In genomic region chr1:176696689-176697088, GRCh38 we compare ENCODE assay signal across 24 cellular contexts.
"Had no signal": no experiment of that assay in that cellular context is flagged by ENCODE, and none has a peak within 500 bp of the region (broad histone marks: within the 10 kb centered on the region; RNA-seq: fewer than 3 reads in every experiment).

No MANE protein-coding gene starts in this region.

- H3K27me3 Mint-ChIP-seq: activated CD4-positive, alpha-beta T cell treated with anti-CD3 and anti-CD28 coated beads, Interleukin-2, amount 10 ng/mL, durations not matched to agents 7 days and 5 days; central memory CD8-positive, alpha-beta T cell had no signal

- H3K27ac ChIP-seq: adrenal gland, body of pancreas, SJSA1 had no signal

- H3K4me3 ChIP-seq: adrenal gland, body of pancreas, K562, SJSA1 had no signal

- H3K9me3 ChIP-seq: adrenal gland, body of pancreas, SJSA1 had no signal

- H3K27me3 ChIP-seq: adrenal gland, body of pancreas, SJSA1 had no signal

- H3K36me3 ChIP-seq: adrenal gland, SJSA1 had no signal

- H3K27ac Mint-ChIP-seq: activated CD4-positive, alpha-beta T cell treated with anti-CD3 and anti-CD28 coated beads for 36 hours; activated CD4-positive, alpha-beta T cell treated with anti-CD3 and anti-CD28 coated beads, Interleukin-2, amount 10 ng/mL, durations not matched to agents 7 days and 5 days; activated CD8-positive, alpha-beta T cell treated with anti-CD3 and anti-CD28 coated beads, Interleukin-2, amount 10 ng/mL, durations not matched to agents 7 days and 5 days; activated naive CD4-positive, alpha-beta T cell treated with anti-CD3 and anti-CD28 coated beads for 36 hours; activated naive CD4-positive, alpha-beta T cell treated with anti-CD3 and anti-CD28 coated beads, Interleukin-2, amount 50 U/mL, for 72 hours; activated T-helper 1 cell treated with anti-CD3 and anti-CD28 coated beads, Interleukin-12 subunit alpha, Interleukin-12 subunit beta, Interleukin-2, Interleukin-4 antibody, amounts not matched to agents 30 ng/mL and 10 ng/mL and 1 ng/mL, durations not matched to agents 14 hours and 24 hours and 36 hours; T-cell; WTC11 had no signal

- H3K4me3 Mint-ChIP-seq: activated CD4-positive, alpha-beta T cell treated with anti-CD3 and anti-CD28 coated beads for 36 hours; activated CD4-positive, alpha-beta T cell treated with anti-CD3 and anti-CD28 coated beads, Interleukin-2, amount 10 ng/mL, durations not matched to agents 7 days and 5 days; activated CD8-positive, alpha-beta T cell treated with anti-CD3 and anti-CD28 coated beads, Interleukin-2, amount 10 ng/mL, durations not matched to agents 7 days and 5 days; activated naive CD4-positive, alpha-beta T cell treated with anti-CD3 and anti-CD28 coated beads for 36 hours; activated T-cell treated with anti-CD3 and anti-CD28 coated beads, Interleukin-2, amount 50 U/mL, for 4 hours; activated T-helper 1 cell treated with anti-CD3 and anti-CD28 coated beads, Interleukin-12 subunit alpha, Interleukin-12 subunit beta, Interleukin-2, Interleukin-4 antibody, amounts not matched to agents 30 ng/mL and 10 ng/mL and 1 ng/mL, durations not matched to agents 14 hours and 24 hours and 36 hours; central memory CD8-positive, alpha-beta T cell; T-cell; WTC11 had no signal

- H3K4me1 ChIP-seq: adrenal gland, body of pancreas, SJSA1 had no signal

- H3K36me3 Mint-ChIP-seq: activated naive CD4-positive, alpha-beta T cell treated with anti-CD3 and anti-CD28 coated beads, Interleukin-2, amount 50 U/mL, for 72 hours; T-cell; WTC11 had no signal

- DNase-seq: activated CD4-positive, alpha-beta T cell treated with anti-CD3 and anti-CD28 coated beads for 36 hours; activated CD4-positive, alpha-beta T cell treated with anti-CD3 and anti-CD28 coated beads, Interleukin-2, amount 10 ng/mL, durations not matched to agents 7 days and 5 days; activated CD4-positive, alpha-beta T cell treated with anti-CD3 and anti-CD28 coated beads, Interleukin-2, amount 50 U/mL, for 48 hours; activated CD8-positive, alpha-beta memory T cell treated with anti-CD3 and anti-CD28 coated beads, Interleukin-2, amount 50 U/mL, for 4 hours; activated CD8-positive, alpha-beta T cell treated with anti-CD3 and anti-CD28 coated beads, Interleukin-2, amount 10 ng/mL, durations not matched to agents 7 days and 5 days; activated gamma-delta T cell treated with Interleukin-2 at 50 U/mL for 16 hours; activated naive CD4-positive, alpha-beta T cell treated with anti-CD3 and anti-CD28 coated beads for 36 hours; activated T-cell treated with anti-CD3 and anti-CD28 coated beads for 4 hours; activated T-cell treated with anti-CD3 and anti-CD28 coated beads, Interleukin-2, amount 50 U/mL, for 4 hours; adrenal gland; Kasumi-1; MV-4-11; NCI-H1092; NCI-H1436 treated with DMSO at 0.1 percent for 48 hours; NCI-H1694 treated with DMSO at 0.1 percent for 48 hours; T-cell; T1000 had no signal

- H3K9me3 Mint-ChIP-seq: activated CD4-positive, alpha-beta T cell treated with anti-CD3 and anti-CD28 coated beads, Interleukin-2, amount 10 ng/mL, durations not matched to agents 7 days and 5 days; activated naive CD4-positive, alpha-beta T cell treated with anti-CD3 and anti-CD28 coated beads for 36 hours; activated naive CD4-positive, alpha-beta T cell treated with anti-CD3 and anti-CD28 coated beads, Interleukin-2, amount 50 U/mL, for 72 hours; activated T-cell treated with anti-CD3 and anti-CD28 coated beads, Interleukin-2, amount 50 U/mL, for 4 hours; activated T-helper 1 cell treated with anti-CD3 and anti-CD28 coated beads, Interleukin-12 subunit alpha, Interleukin-12 subunit beta, Interleukin-2, Interleukin-4 antibody, amounts not matched to agents 30 ng/mL and 10 ng/mL and 1 ng/mL, durations not matched to agents 14 hours and 24 hours and 36 hours; central memory CD8-positive, alpha-beta T cell; T-cell; WTC11 had no signal

- H3K4me1 Mint-ChIP-seq: activated CD4-positive, alpha-beta T cell treated with anti-CD3 and anti-CD28 coated beads for 36 hours; activated CD4-positive, alpha-beta T cell treated with anti-CD3 and anti-CD28 coated beads, Interleukin-2, amount 10 ng/mL, durations not matched to agents 7 days and 5 days; central memory CD8-positive, alpha-beta T cell; T-cell had no signal
